8 cellular contexts compared by ENCODE assay signal in genomic region chr7:107563072-107563760, GRCh38. TPM values are rescaled to one million over a fixed set of nuclear protein-coding genes. Genes with fewer than 3 reads are reported as not detected.
A peak's percentile ranks its signal among the peaks of the same experiment; 100 is the strongest.
DNase-seq lines count a peak whose midpoint lies in the region; ATAC-seq and TF ChIP-seq lines count a peak whose summit lies in the region.

No MANE protein-coding gene starts in this region.

- H3K36me3 Mint-ChIP-seq in Caco-2 (ENCODE audit: insufficient read depth, unreplicated experiment) (peaks cover 7% of the 10 kb centered on the region), naive B cell (peaks cover 0 to 7% of the 10 kb centered on the region in 2 donors)

- no peaks in the 10 kb centered on the region; the same call in 1 of the 2 replicates for H3K36me3 ChIP-seq in Caco-2 (ENCODE audit: control insufficient read depth, insufficient read depth, low read length)

- H3K9me3 Mint-ChIP-seq in Caco-2 (ENCODE audit: unreplicated experiment) (no peaks in the 10 kb centered on the region), naive B cell (no peaks in the 10 kb centered on the region)

- ATAC-seq in GM19455 (IDR thresholded peaks at IDR 0.05; ENCODE audit: unreplicated experiment) (peak; percentile 62), HG03442 (IDR thresholded peaks at IDR 0.05; ENCODE audit: unreplicated experiment) (peak; percentile 52), naive B cell (ENCODE audit: low read depth in 2 of 2) (peak; percentile 20 to 44)

- peak overlapping the region; percentile 85 for H3K4me3 ChIP-seq in Caco-2 (ENCODE audit: low read depth, low read length)

- TF ChIP-seq CTCF in Caco-2 (IDR thresholded peaks at IDR 0.05; ENCODE audit: insufficient read depth in 1 of 2, low read depth in 1 of 2, low read length in 1 of 2, severe bottlenecking in 1 of 2, unreplicated experiment in 1 of 2) (no peak), GM10248 (IDR thresholded peaks at IDR 0.05; ENCODE audit: control extremely low read depth, extremely low read depth, low read depth, missing control alignments) (no peak)

- peaks cover 8% of the 10 kb centered on the region for H3K4me1 ChIP-seq in Caco-2

- H3K27me3 Mint-ChIP-seq in Caco-2 (ENCODE audit: insufficient read depth, unreplicated experiment) (no peaks in the 10 kb centered on the region), naive B cell (no peaks in the 10 kb centered on the region)

- POLR2A ChIA-PET in Caco-2 (lab: Charles Lee) (interaction anchor here (0.6 to 1.9 kb wide), 7 partner anchors 17 to 770 kb away, joined by 3 to 14 read pairs (median 3); partner anchors contain the start of genes BCAP29 and HBP1), GM10248 (lab: Yijun Ruan, JAX) (interaction anchor here (0.5 to 1.0 kb wide), 3 partner anchors 31 to 394 kb away, joined by 3 to 9 read pairs (median 4); no protein-coding TSS in a partner anchor)

- H3K27ac Mint-ChIP-seq in Caco-2 (ENCODE audit: unreplicated experiment) (peak overlapping the region; percentile 95), naive B cell (peak overlapping the region; percentile 93 to 99 (median 96))

- no peaks in the 10 kb centered on the region for H3K9me3 ChIP-seq in Caco-2

- DNase-seq in Caco-2 (no peak), SHP77 treated with DMSO at 0.1 percent for 48 hours (lab: John Stamatoyannopoulos, UW) (peak; percentile 2), epithelial cell of prostate (ENCODE audit: low read depth, low spot score) (no peak), naive B cell (no peak), AG20443 (ENCODE audit: low spot score) (no peak), GM10248 (ENCODE audit: extremely low spot score) (no peak)

- peaks cover 43% of the 10 kb centered on the region for H3K4me1 Mint-ChIP-seq in Caco-2 (ENCODE audit: low read depth, unreplicated experiment)
- H3K4me1 Mint-ChIP-seq in naive B cell, result peaks cover 37 to 61% (median 44%) of the 10 kb centered on the region in 3 donors

- CTCF ChIA-PET in Caco-2 (lab: Charles Lee), result interaction anchor here (1.3 to 1.8 kb wide), 3 partner anchors 17 to 100 kb away, joined by 3 to 5 read pairs (median 4); partner anchors contain the start of gene BCAP29
- CTCF ChIA-PET in GM10248 (lab: Yijun Ruan, JAX), result interaction anchor here (0.9 to 1.3 kb wide), 3 partner anchors 9 to 374 kb away, joined by 3 to 6 read pairs (median 3); no protein-coding TSS in a partner anchor

- BruUV-seq in Caco-2 (replicated peaks; lab: Mats Ljungman, UMichigan), result no TSS peak

- intact Hi-C loops in Caco-2 (cut with micrococcal nuclease; ENCODE audit: unreplicated experiment), result loop anchor here (5.0 kb wide), 1 partner anchor 101 kb away; no protein-coding TSS in a partner anchor

- H3K27me3 ChIP-seq in Caco-2 (replicated peaks; ENCODE audit: control insufficient read depth, insufficient read depth, low read length), result no peaks in the 10 kb centered on the region

- peak overlapping the region; percentile 95 for H3K27ac ChIP-seq in epithelial cell of prostate

- H3K4me3 Mint-ChIP-seq in Caco-2 (ENCODE audit: unreplicated experiment) (peak overlapping the region; percentile 94), naive B cell (peak overlapping the region; percentile 88 to 97 (median 91))

RNA-seq across cellular contexts. Expression of gene COG5, which starts 0.5 kb away (rescaled TPM):
- total RNA-seq in Caco-2 (2022), result 43.9 and 45.5 TPM in 2 replicates
- 10 to 100 TPM; 19.3 to 38.9 (median 23.4) TPM for polyA plus RNA-seq in naive B cell (ENCODE audit: low read depth in 6 of 6)

RNA-seq across cellular contexts. Expression of gene DUS4L, which starts 0.6 kb away (rescaled TPM):
- 17.5 and 19.3 TPM in 2 replicates for total RNA-seq in Caco-2 (2022)
- 10 to 100 TPM in 1 of 6 donors, 1 to 10 TPM in 4, under 1 TPM in 1; 0.91 to 10.0 (median 7.6) TPM for polyA plus RNA-seq in naive B cell (ENCODE audit: low read depth in 6 of 6)

RNA-seq across cellular contexts. Expression of gene BCAP29, which starts 16.8 kb away (rescaled TPM):
- 30.4 and 35.3 TPM in 2 replicates for total RNA-seq in Caco-2 (2022)
- 10 to 100 TPM; 63.0 to 89.2 (median 77.5) TPM for polyA plus RNA-seq in naive B cell (ENCODE audit: low read depth in 6 of 6)
